In genomic region chr5:34889394-34889793, GRCh38 we compare ENCODE assay signal across 37 cellular contexts. TPM values are rescaled to one million over a fixed set of nuclear protein-coding genes. Genes with fewer than 3 reads are reported as not detected.
"Had no signal": no experiment of that assay in that cellular context is flagged by ENCODE, and none has a peak within 500 bp of the region (broad histone marks: within the 10 kb centered on the region; RNA-seq: fewer than 3 reads in every experiment).

No MANE protein-coding gene starts in this region.

- H3K4me3 ChIP-seq: MG63 had no signal

- H3K36me3 ChIP-seq: MG63 had no signal

- H3K27me3 ChIP-seq: MG63 had no signal

- DNase-seq: Karpas-422, Kasumi-1, MG63, MM.1S, MV-4-11, NCI-H1048, NCI-H1092, NCI-H1092 treated with DMSO at 0.1 percent for 48 hours, NCI-H1105, NCI-H1105 treated with DMSO at 0.1 percent for 48 hours, NCI-H1417, NCI-H1417 treated with DMSO at 0.1 percent for 48 hours, NCI-H1436, NCI-H1436 treated with DMSO at 0.1 percent for 48 hours, NCI-H146, NCI-H1694, NCI-H1694 treated with DMSO at 0.1 percent for 48 hours, NCI-H187, NCI-H187 treated with DMSO at 0.1 percent for 48 hours, NCI-H1930, NCI-H2029, NCI-H2029 treated with DMSO at 0.1 percent for 48 hours, NCI-H2081, NCI-H2081 treated with DMSO at 0.1 percent for 48 hours, NCI-H2107, NCI-H2171, NCI-H2171 treated with DMSO at 0.1 percent for 48 hours, NCI-H2227 treated with DMSO at 0.1 percent for 48 hours, NCI-H226, NCI-H345, NCI-H446, NCI-H446 treated with DMSO at 0.1 percent for 48 hours, NCI-H510A, NCI-H510A treated with DMSO at 0.1 percent for 48 hours, NCI-H524 had no signal

- H3K9me3 ChIP-seq: MG63 had no signal

RNA-seq across cellular contexts. Expression of gene TTC23L, which starts 50.4 kb away (rescaled TPM):
- total RNA-seq: LHCN-M2, M059J had no signal
